Comparison of ENCODE assay signal across 8 cellular contexts in the genomic region with DNA sequence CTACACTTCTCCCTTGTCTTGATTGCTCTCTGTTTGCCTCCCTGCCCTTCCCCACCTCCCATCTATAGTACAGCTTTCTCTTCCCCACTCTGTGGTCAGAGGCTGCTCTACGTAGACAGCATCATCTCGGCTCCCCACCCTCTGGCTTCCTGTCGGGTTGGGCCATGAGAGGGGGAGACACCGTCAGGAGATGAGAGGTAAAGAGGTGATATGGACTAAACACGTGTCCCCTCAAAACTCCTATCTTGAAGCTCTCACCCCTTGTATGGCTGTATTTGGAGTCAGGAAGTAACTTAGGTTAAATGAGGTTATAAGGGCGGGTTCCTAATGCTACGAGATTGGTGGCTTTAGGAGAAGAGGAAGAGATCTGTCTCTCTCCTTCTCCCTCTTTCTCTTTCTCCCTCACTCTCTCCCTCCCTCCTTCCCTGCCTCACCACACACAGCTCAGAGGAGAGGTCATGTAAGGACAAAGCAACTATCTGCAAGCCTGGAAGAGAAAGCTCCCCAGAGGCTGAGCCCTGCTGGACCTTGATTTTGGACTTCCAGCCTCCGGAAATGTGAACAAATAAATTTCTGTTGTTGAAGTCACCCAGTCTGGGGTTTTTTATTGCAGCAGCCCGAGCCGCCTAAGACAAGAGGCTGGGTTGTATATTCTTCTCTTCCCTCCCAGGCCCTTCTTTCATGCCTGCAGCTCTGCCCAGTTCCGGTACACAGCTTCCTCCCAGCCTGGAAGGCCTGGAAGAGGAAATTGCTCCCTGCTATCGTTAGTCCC.
DNase-seq lines count a peak whose midpoint lies in the region; ATAC-seq and TF ChIP-seq lines count a peak whose summit lies in the region.

No MANE protein-coding gene starts in this region.

- no peaks in the 10 kb centered on the region for H3K27me3 ChIP-seq in lower lobe of right lung (ENCODE audit: low read depth)
- H3K27me3 ChIP-seq in Peyer's patch = no peaks in the 10 kb centered on the region
- H3K27me3 ChIP-seq in tibial nerve = no peaks in the 10 kb centered on the region

- POLR2A ChIA-PET in GM10248 (lab: Yijun Ruan, JAX) = no interaction called here

- TF ChIP-seq EP300 in tibial nerve (IDR thresholded peaks at IDR 0.05) = no peak

- no peak overlapping the region for H3K4me3 ChIP-seq in lower lobe of right lung
- no peak overlapping the region for H3K4me3 ChIP-seq in Peyer's patch
- no peak overlapping the region for H3K4me3 ChIP-seq in tibial nerve

- no peaks in the 10 kb centered on the region for H3K36me3 ChIP-seq in lower lobe of right lung
- no peaks in the 10 kb centered on the region for H3K36me3 ChIP-seq in Peyer's patch
- H3K36me3 ChIP-seq in tibial nerve = no peaks in the 10 kb centered on the region

- H3K27ac ChIP-seq in lower lobe of right lung = no peak overlapping the region
- H3K27ac ChIP-seq in Peyer's patch = no peak overlapping the region
- H3K27ac ChIP-seq in tibial nerve = peak overlapping the region in 2 of 4 donors; percentile 6 to 33

- DNase-seq in GM10248 (ENCODE audit: extremely low spot score) = peak; percentile 31
- peak; percentile 81 for DNase-seq in activated CD4-positive, alpha-beta T cell treated with anti-CD3 and anti-CD28 coated beads, Interleukin-2, amount 10 ng/mL, durations not matched to agents 24 days and 14 days
- DNase-seq in lower lobe of right lung = no peak
- no peak for DNase-seq in NCI-H2227 (lab: John Stamatoyannopoulos, UW; ENCODE audit: unreplicated experiment)
- no peak for DNase-seq in Peyer's patch
- no peak for DNase-seq in tibial nerve (ENCODE audit: low spot score in 2 of 2)

- peak overlapping the region; percentile 69 for H3K4me3 Mint-ChIP-seq in activated CD4-positive, alpha-beta T cell treated with anti-CD3 and anti-CD28 coated beads, Interleukin-2, amount 10 ng/mL, durations not matched to agents 24 days and 14 days

- TF ChIP-seq POLR2A in Peyer's patch (IDR thresholded peaks at IDR 0.05) (no peak), tibial nerve (IDR thresholded peaks at IDR 0.05) (no peak)

- H3K27ac Mint-ChIP-seq in activated CD4-positive, alpha-beta T cell treated with anti-CD3 and anti-CD28 coated beads, Interleukin-2, amount 10 ng/mL, durations not matched to agents 24 days and 14 days = peak overlapping the region; percentile 14

- CTCF ChIA-PET in GM10248 (lab: Yijun Ruan, JAX) = interaction anchor here (1.1 to 6.7 kb wide), 12 partner anchors 10 to 1288 kb away, joined by 3 to 72 read pairs (median 6); no protein-coding TSS in a partner anchor

- no peaks in the 10 kb centered on the region for H3K9me3 ChIP-seq in lower lobe of right lung
- H3K9me3 ChIP-seq in Peyer's patch = no peaks in the 10 kb centered on the region
- H3K9me3 ChIP-seq in tibial nerve = no peaks in the 10 kb centered on the region

- no peaks in the 10 kb centered on the region for H3K9me3 Mint-ChIP-seq in activated CD4-positive, alpha-beta T cell treated with anti-CD3 and anti-CD28 coated beads, Interleukin-2, amount 10 ng/mL, durations not matched to agents 24 days and 14 days

- intact Hi-C loops in activated CD4-positive, alpha-beta T cell treated with anti-CD3 and anti-CD28 coated beads, Interleukin-2, amount 10 ng/mL, durations not matched to agents 24 days and 14 days (cut with micrococcal nuclease) = no loop called here
- intact Hi-C loops in lower lobe of right lung (cut with DNase I) = no loop called here

- H3K4me1 Mint-ChIP-seq in activated CD4-positive, alpha-beta T cell treated with anti-CD3 and anti-CD28 coated beads, Interleukin-2, amount 10 ng/mL, durations not matched to agents 24 days and 14 days = peaks cover 10% of the 10 kb centered on the region

- H3K4me1 ChIP-seq in lower lobe of right lung = peaks cover 7% of the 10 kb centered on the region
- H3K4me1 ChIP-seq in Peyer's patch = no peaks in the 10 kb centered on the region
- no peaks in the 10 kb centered on the region for H3K4me1 ChIP-seq in tibial nerve

- no peaks in the 10 kb centered on the region for H3K36me3 Mint-ChIP-seq in activated CD4-positive, alpha-beta T cell treated with anti-CD3 and anti-CD28 coated beads, Interleukin-2, amount 10 ng/mL, durations not matched to agents 24 days and 14 days (ENCODE audit: low read depth)

- WGBS in tibial nerve, 2 donors = 45 to 50% methylated on average over 12 of the region's 12 CpGs

- no peak for TF ChIP-seq CTCF in GM10248 (IDR thresholded peaks at IDR 0.05; ENCODE audit: control extremely low read depth, extremely low read depth, low read depth, missing control alignments)
- TF ChIP-seq CTCF in lower lobe of right lung (IDR thresholded peaks at IDR 0.05) = no peak
- TF ChIP-seq CTCF in Peyer's patch (IDR thresholded peaks at IDR 0.05) = no peak
- no peak for TF ChIP-seq CTCF in tibial nerve (IDR thresholded peaks at IDR 0.05)

- H3K27me3 Mint-ChIP-seq in activated CD4-positive, alpha-beta T cell treated with anti-CD3 and anti-CD28 coated beads, Interleukin-2, amount 10 ng/mL, durations not matched to agents 24 days and 14 days = peaks cover 4% of the 10 kb centered on the region

- ATAC-seq in HG02885 (IDR thresholded peaks at IDR 0.05; ENCODE audit: poor library complexity, unreplicated experiment) (peak; percentile 65), lower lobe of right lung (peak; percentile 51 to 63), GM21515 (IDR thresholded peaks at IDR 0.05; ENCODE audit: unreplicated experiment) (no peak)

Comparison
In these comparisons a context has a peak if more than half of its experiments do, and no peak if none do; other contexts are left out.
1. DNase-seq: peak in GM10248 (single experiment) and activated CD4-positive, alpha-beta T cell treated with anti-CD3 and anti-CD28 coated beads, Interleukin-2, amount 10 ng/mL, durations not matched to agents 24 days and 14 days (single experiment); none in lower lobe of right lung (single experiment), NCI-H2227 (single experiment), Peyer's patch (0 of 3) and tibial nerve (0 of 2).